Comparison of ENCODE assay signal across 21 cellular contexts in genomic region chr20:47305667-47306066, GRCh38. TPM values are rescaled to one million over a fixed set of nuclear protein-coding genes. Genes with fewer than 3 reads are reported as not detected.
A peak's percentile ranks its signal among the peaks of the same experiment; 100 is the strongest.
DNase-seq lines count a peak whose midpoint lies in the region; ATAC-seq and TF ChIP-seq lines count a peak whose summit lies in the region.
"Had no signal": no experiment of that assay in that cellular context is flagged by ENCODE, and none has a peak within 500 bp of the region (broad histone marks: within the 10 kb centered on the region; RNA-seq: fewer than 3 reads in every experiment).

No MANE protein-coding gene starts in this region.

- H3K4me3 ChIP-seq in fibroblast of mammary gland (ENCODE audit: control insufficient read depth, low read depth, low read length) (no peak overlapping the region), stomach (no peak overlapping the region)
- H3K4me3 ChIP-seq: neural progenitor cell had no signal

- H3K36me3 Mint-ChIP-seq in activated T-cell treated with anti-CD3 and anti-CD28 coated beads, Interleukin-2, amount 50 U/mL, for 72 hours (ENCODE audit: insufficient read depth in 2 of 2) = peaks cover 5 to 8% of the 10 kb centered on the region in 2 donors
- peaks cover 20% of the 10 kb centered on the region for H3K36me3 Mint-ChIP-seq in activated T-cell treated with anti-CD3 and anti-CD28 coated beads, Interleukin-2, amount 50 U/mL, for 4 hours (ENCODE audit: insufficient read depth)
- peaks cover 90% of the 10 kb centered on the region for H3K36me3 Mint-ChIP-seq in activated T-helper 17 cell treated with anti-CD3 and anti-CD28 coated beads, Interleukin-2, amount 50 U/mL, for 72 hours (ENCODE audit: low read depth)

- 70 to 78% (median 76%) methylated on average over 4 of the region's 4 CpGs for WGBS in stomach, 5 donors

- peaks cover 20 to 84% (median 46%) of the 10 kb centered on the region in 4 donors for H3K4me1 ChIP-seq in stomach

- intact Hi-C loops in stomach (cut with DNase I; ENCODE audit: low total_unique reads) = no loop called here

- peaks cover 4 to 74% (median 66%) of the 10 kb centered on the region in 4 donors for H3K36me3 ChIP-seq in stomach
- H3K36me3 ChIP-seq: neural progenitor cell had no signal

- H3K4me3 Mint-ChIP-seq in activated T-cell treated with anti-CD3 and anti-CD28 coated beads, Interleukin-2, amount 50 U/mL, for 72 hours = peak overlapping the region in 1 of 2 donors; percentile 22
- H3K4me3 Mint-ChIP-seq in activated T-cell treated with anti-CD3 and anti-CD28 coated beads, Interleukin-2, amount 50 U/mL, for 4 hours = no peak overlapping the region
- peak overlapping the region; percentile 40 for H3K4me3 Mint-ChIP-seq in activated T-helper 17 cell treated with anti-CD3 and anti-CD28 coated beads, Interleukin-2, amount 50 U/mL, for 72 hours
- H3K4me3 Mint-ChIP-seq: CD4-positive, alpha-beta memory T cell; memory B cell; neural progenitor cell; type B pancreatic cell had no signal

- H3K27ac Mint-ChIP-seq in activated T-cell treated with anti-CD3 and anti-CD28 coated beads, Interleukin-2, amount 50 U/mL, for 72 hours = peak overlapping the region; percentile 65
- H3K27ac Mint-ChIP-seq in activated T-helper 17 cell treated with anti-CD3 and anti-CD28 coated beads, Interleukin-2, amount 50 U/mL, for 72 hours = peak overlapping the region; percentile 58
- H3K27ac Mint-ChIP-seq: memory B cell, neural progenitor cell, type B pancreatic cell had no signal

- no peak for DNase-seq in activated T-cell treated with anti-CD3 and anti-CD28 coated beads, Interleukin-2, amount 50 U/mL, for 72 hours
- DNase-seq in activated T-cell treated with anti-CD3 and anti-CD28 coated beads, Interleukin-2, amount 50 U/mL, for 4 hours = no peak
- DNase-seq in fibroblast of mammary gland (ENCODE audit: low read depth) = peak; percentile 37
- no peak for DNase-seq in stomach
- DNase-seq in NOMO-1 treated with DMSO at 0.1 percent for 48 hours (lab: John Stamatoyannopoulos, UW; ENCODE audit: unreplicated experiment) = no peak
- DNase-seq in DMS79 treated with DMSO at 0.1 percent for 48 hours (lab: John Stamatoyannopoulos, UW) = no peak
- no peak for DNase-seq in KG1 (lab: John Stamatoyannopoulos, UW)
- DNase-seq: ACHN; CD4-positive, alpha-beta memory T cell; cerebellar nuclear complex; EL; islet precursor cell; MM.1S; NCI-H1930; NCI-H524; OCI-M1; stimulated activated CD4-positive, alpha-beta T cell treated with anti-CD3 and anti-CD28 coated beads, Interleukin-4, amount 100 ng/mL, for 24 hours had no signal

- H3K9me3 Mint-ChIP-seq in activated T-cell treated with anti-CD3 and anti-CD28 coated beads, Interleukin-2, amount 50 U/mL, for 72 hours = no peaks in the 10 kb centered on the region
- no peaks in the 10 kb centered on the region for H3K9me3 Mint-ChIP-seq in activated T-cell treated with anti-CD3 and anti-CD28 coated beads, Interleukin-2, amount 50 U/mL, for 4 hours
- no peaks in the 10 kb centered on the region for H3K9me3 Mint-ChIP-seq in activated T-helper 17 cell treated with anti-CD3 and anti-CD28 coated beads, Interleukin-2, amount 50 U/mL, for 72 hours
- H3K9me3 Mint-ChIP-seq: CD4-positive, alpha-beta memory T cell; memory B cell; neural progenitor cell; type B pancreatic cell had no signal

- TF ChIP-seq CTCF in fibroblast of mammary gland (conservative IDR thresholded peaks at IDR 0.05; ENCODE audit: control insufficient read depth, insufficient read depth, low read depth, low read length) = no peak
- TF ChIP-seq CTCF in stomach (IDR thresholded peaks at IDR 0.05) = no peak

- TF ChIP-seq POLR2A in stomach (IDR thresholded peaks at IDR 0.05) = no peak

- H3K9me3 ChIP-seq in stomach = no peaks in the 10 kb centered on the region

- H3K27ac ChIP-seq in stomach = peak overlapping the region; percentile 75 to 97 (median 81)

- H3K27me3 Mint-ChIP-seq in activated T-cell treated with anti-CD3 and anti-CD28 coated beads, Interleukin-2, amount 50 U/mL, for 72 hours (ENCODE audit: low read depth) = no peaks in the 10 kb centered on the region
- H3K27me3 Mint-ChIP-seq in activated T-cell treated with anti-CD3 and anti-CD28 coated beads, Interleukin-2, amount 50 U/mL, for 4 hours (ENCODE audit: low read depth) = no peaks in the 10 kb centered on the region
- no peaks in the 10 kb centered on the region for H3K27me3 Mint-ChIP-seq in activated T-helper 17 cell treated with anti-CD3 and anti-CD28 coated beads, Interleukin-2, amount 50 U/mL, for 72 hours
- H3K27me3 Mint-ChIP-seq: CD4-positive, alpha-beta memory T cell; memory B cell; type B pancreatic cell had no signal

- ATAC-seq in activated T-cell treated with anti-CD3 and anti-CD28 coated beads, Interleukin-2, amount 50 U/mL, for 72 hours (replicated peaks in 1 of 2) = peak in 1 of 2 donors; percentile 58
- ATAC-seq in activated T-cell treated with anti-CD3 and anti-CD28 coated beads, Interleukin-2, amount 50 U/mL, for 4 hours = no peak
- peak; percentile 64 for ATAC-seq in activated T-helper 17 cell treated with anti-CD3 and anti-CD28 coated beads, Interleukin-2, amount 50 U/mL, for 72 hours (replicated peaks)

- no peak for TF ChIP-seq EP300 in stomach (IDR thresholded peaks at IDR 0.05)

- peaks cover 4% of the 10 kb centered on the region for H3K4me1 Mint-ChIP-seq in activated T-cell treated with anti-CD3 and anti-CD28 coated beads, Interleukin-2, amount 50 U/mL, for 72 hours (ENCODE audit: low read depth)
- peaks cover 13% of the 10 kb centered on the region for H3K4me1 Mint-ChIP-seq in activated T-cell treated with anti-CD3 and anti-CD28 coated beads, Interleukin-2, amount 50 U/mL, for 4 hours (ENCODE audit: low read depth)
- peaks cover 16% of the 10 kb centered on the region for H3K4me1 Mint-ChIP-seq in activated T-helper 17 cell treated with anti-CD3 and anti-CD28 coated beads, Interleukin-2, amount 50 U/mL, for 72 hours

- H3K27me3 ChIP-seq in stomach = no peaks in the 10 kb centered on the region
- H3K27me3 ChIP-seq: neural progenitor cell had no signal

RNA-seq across cellular contexts. Expression of gene ZMYND8, which starts 50.8 kb away (rescaled TPM):
- 10 to 100 TPM; 34.3 to 40.1 TPM for total RNA-seq in activated T-cell treated with anti-CD3 and anti-CD28 coated beads, Interleukin-2, amount 50 U/mL, for 72 hours
- total RNA-seq in activated T-cell treated with anti-CD3 and anti-CD28 coated beads, Interleukin-2, amount 50 U/mL, for 4 hours = 10 to 100 TPM; 15.6 to 18.7 (median 17.5) TPM
- total RNA-seq in activated T-helper 17 cell treated with anti-CD3 and anti-CD28 coated beads, Interleukin-2, amount 50 U/mL, for 72 hours = 10 to 100 TPM; 35.3 to 39.4 TPM
- 10 to 100 TPM; 25.9 to 82.6 (median 54.3) TPM for total RNA-seq in stomach
- 10 to 100 TPM in 2 of 3 donors, 1 to 10 TPM in 1; 9.2 to 13.6 (median 12.7) TPM for polyA plus RNA-seq in stomach
